ENCODE assay signal across 11 cellular contexts in the genomic region with DNA sequence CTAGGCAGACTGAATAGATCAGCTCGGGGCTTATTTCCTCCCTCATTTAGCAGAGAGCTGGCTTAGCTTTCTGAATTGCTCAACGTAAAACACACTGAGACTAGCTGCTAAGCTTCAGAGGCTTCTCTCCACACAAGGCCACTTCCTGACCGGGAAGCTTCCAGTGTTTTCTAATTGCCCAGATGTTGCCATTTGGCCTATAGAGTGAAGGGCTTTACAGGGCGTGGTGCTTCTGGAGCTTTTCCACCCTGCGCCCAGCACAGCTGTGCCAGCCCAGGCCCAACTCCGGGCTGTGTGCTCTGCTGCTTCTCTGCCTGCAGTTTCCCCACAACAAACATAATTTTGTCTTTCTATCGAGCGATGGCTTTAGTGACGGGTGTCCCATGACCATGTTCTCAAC. TPM values are rescaled to one million over a fixed set of nuclear protein-coding genes. Genes with fewer than 3 reads are reported as not detected.
DNase-seq lines count a peak whose midpoint lies in the region; ATAC-seq, FAIRE-seq and TF ChIP-seq lines count a peak whose summit lies in the region.
"Had no signal": no experiment of that assay in that cellular context is flagged by ENCODE, and none has a peak within 500 bp of the region (broad histone marks: within the 10 kb centered on the region; RNA-seq: fewer than 3 reads in every experiment).

No MANE protein-coding gene starts in this region.

- DNase-seq in activated naive CD4-positive, alpha-beta T cell treated with anti-CD3 and anti-CD28 coated beads, Interleukin-2, amount 50 U/mL, for 16 hours = no peak
- no peak for DNase-seq in endothelial cell of umbilical vein (ENCODE audit: low read depth, low spot score)
- peak in 2 of 3 donors; percentile 62 to 77 for DNase-seq in mucosa of descending colon
- no peak for DNase-seq in type B pancreatic cell (ENCODE audit: extremely low spot score, unreplicated experiment)
- DNase-seq in LoVo (ENCODE audit: low spot score) = no peak
- DNase-seq in activated T-helper 2 cell treated with anti-CD3 and anti-CD28 coated beads, Interferon-gamma antibody, Interleukin-2, Interleukin-4, amounts not matched to agents 10 μg/mL and 5 μg/mL and 100 μg/mL, durations not matched to agents 14 hours and 24 hours and 36 hours (ENCODE audit: low spot score) = no peak
- DNase-seq in GM20000 (ENCODE audit: low spot score) = no peak
- DNase-seq: central memory CD4-positive, alpha-beta T cell had no signal

- no peaks in the 10 kb centered on the region for H3K36me3 Mint-ChIP-seq in activated naive CD4-positive, alpha-beta T cell treated with anti-CD3 and anti-CD28 coated beads, Interleukin-2, amount 50 U/mL, for 24 hours
- no peaks in the 10 kb centered on the region for H3K36me3 Mint-ChIP-seq in type B pancreatic cell
- no peaks in the 10 kb centered on the region for H3K36me3 Mint-ChIP-seq in activated T-helper 2 cell treated with anti-CD3 and anti-CD28 coated beads, Interferon-gamma antibody, Interleukin-2, Interleukin-4, amounts not matched to agents 10 μg/mL and 5 μg/mL and 100 μg/mL, durations not matched to agents 14 hours and 24 hours and 36 hours (ENCODE audit: low read depth)

- peak overlapping the region; percentile 60 for H3K4me3 Mint-ChIP-seq in activated naive CD4-positive, alpha-beta T cell treated with anti-CD3 and anti-CD28 coated beads, Interleukin-2, amount 50 U/mL, for 24 hours
- H3K4me3 Mint-ChIP-seq in type B pancreatic cell = peak overlapping the region; percentile 70
- no peak overlapping the region for H3K4me3 Mint-ChIP-seq in activated T-helper 2 cell treated with anti-CD3 and anti-CD28 coated beads, Interferon-gamma antibody, Interleukin-2, Interleukin-4, amounts not matched to agents 10 μg/mL and 5 μg/mL and 100 μg/mL, durations not matched to agents 14 hours and 24 hours and 36 hours (ENCODE audit: low read depth)

- peaks cover 9% of the 10 kb centered on the region for H3K4me1 ChIP-seq in endothelial cell of umbilical vein (ENCODE audit: control insufficient read depth, extremely low read depth, insufficient read depth, low read length)
- peaks cover 22% of the 10 kb centered on the region for H3K4me1 ChIP-seq in mucosa of descending colon (ENCODE audit: low read depth)

- H3K9me3 Mint-ChIP-seq in activated naive CD4-positive, alpha-beta T cell treated with anti-CD3 and anti-CD28 coated beads, Interleukin-2, amount 50 U/mL, for 24 hours = no peaks in the 10 kb centered on the region
- H3K9me3 Mint-ChIP-seq in type B pancreatic cell = no peaks in the 10 kb centered on the region
- H3K9me3 Mint-ChIP-seq in activated T-helper 2 cell treated with anti-CD3 and anti-CD28 coated beads, Interferon-gamma antibody, Interleukin-2, Interleukin-4, amounts not matched to agents 10 μg/mL and 5 μg/mL and 100 μg/mL, durations not matched to agents 14 hours and 24 hours and 36 hours = no peaks in the 10 kb centered on the region

- H3K4me2 ChIP-seq in endothelial cell of umbilical vein (ENCODE audit: insufficient read depth, low read length) = no peak overlapping the region

- H3K4me1 Mint-ChIP-seq in activated naive CD4-positive, alpha-beta T cell treated with anti-CD3 and anti-CD28 coated beads, Interleukin-2, amount 50 U/mL, for 24 hours = peaks cover 19% of the 10 kb centered on the region
- peaks cover 39% of the 10 kb centered on the region for H3K4me1 Mint-ChIP-seq in type B pancreatic cell (ENCODE audit: unreplicated experiment)
- H3K4me1 Mint-ChIP-seq in activated T-helper 2 cell treated with anti-CD3 and anti-CD28 coated beads, Interferon-gamma antibody, Interleukin-2, Interleukin-4, amounts not matched to agents 10 μg/mL and 5 μg/mL and 100 μg/mL, durations not matched to agents 14 hours and 24 hours and 36 hours (ENCODE audit: low read depth) = peaks cover 10% of the 10 kb centered on the region

- CTCF ChIA-PET in endothelial cell of umbilical vein (lab: Charles Lee) = interaction anchor here (0.6 to 8.2 kb wide), 20 partner anchors 10 to 179 kb away, joined by 3 to 260 read pairs (median 8); a partner anchor contains a TSS

- H2AFZ ChIP-seq in endothelial cell of umbilical vein (ENCODE audit: low read depth, low read length) = peak overlapping the region; percentile 99

- H3K4me3 ChIP-seq in endothelial cell of umbilical vein (replicated peaks in 1 of 3; ENCODE audit: insufficient read depth in 1 of 3, low read depth in 1 of 3, low read length in 3 of 3) = no peak overlapping the region
- no peak overlapping the region for H3K4me3 ChIP-seq in mucosa of descending colon

- dilution Hi-C loops in endothelial cell of umbilical vein (cut with MboI; ENCODE audit: extremely low pct_ligation_motif_present, low sequenced_read_pairs) = no loop called here

- H3K27me3 Mint-ChIP-seq in activated naive CD4-positive, alpha-beta T cell treated with anti-CD3 and anti-CD28 coated beads, Interleukin-2, amount 50 U/mL, for 24 hours = no peaks in the 10 kb centered on the region
- peaks cover 3% of the 10 kb centered on the region for H3K27me3 Mint-ChIP-seq in type B pancreatic cell
- H3K27me3 Mint-ChIP-seq in activated T-helper 2 cell treated with anti-CD3 and anti-CD28 coated beads, Interferon-gamma antibody, Interleukin-2, Interleukin-4, amounts not matched to agents 10 μg/mL and 5 μg/mL and 100 μg/mL, durations not matched to agents 14 hours and 24 hours and 36 hours (ENCODE audit: low read depth) = peaks cover 8% of the 10 kb centered on the region

- H3K9me3 ChIP-seq in endothelial cell of umbilical vein (replicated peaks; ENCODE audit: control insufficient read depth, insufficient read depth, low read length) (no peaks in the 10 kb centered on the region), mucosa of descending colon (no peaks in the 10 kb centered on the region)

- intact Hi-C loops in endothelial cell of umbilical vein (cut with micrococcal nuclease) (no loop called here), mucosa of descending colon (cut with DNase I, micrococcal nuclease) (loop anchor here in 1 of 2 donors (5.0 kb wide), 1 partner anchor 142 kb away; no protein-coding TSS in a partner anchor)
- intact Hi-C loops in activated T-helper 2 cell treated with anti-CD3 and anti-CD28 coated beads, Interferon-gamma antibody, Interleukin-2, Interleukin-4, amounts not matched to agents 10 μg/mL and 5 μg/mL and 100 μg/mL, durations not matched to agents 14 hours and 24 hours and 36 hours (cut with micrococcal nuclease) = no loop called here

- no peak overlapping the region for H3K27ac Mint-ChIP-seq in activated naive CD4-positive, alpha-beta T cell treated with anti-CD3 and anti-CD28 coated beads, Interleukin-2, amount 50 U/mL, for 24 hours
- H3K27ac Mint-ChIP-seq in type B pancreatic cell = peak overlapping the region; percentile 61
- H3K27ac Mint-ChIP-seq in activated T-helper 2 cell treated with anti-CD3 and anti-CD28 coated beads, Interferon-gamma antibody, Interleukin-2, Interleukin-4, amounts not matched to agents 10 μg/mL and 5 μg/mL and 100 μg/mL, durations not matched to agents 14 hours and 24 hours and 36 hours = no peak overlapping the region

- H3K36me3 ChIP-seq in endothelial cell of umbilical vein (ENCODE audit: control insufficient read depth in 2 of 2, extremely low read depth in 1 of 2, insufficient read depth in 2 of 2, low read length in 2 of 2) (no peaks in the 10 kb centered on the region), mucosa of descending colon (ENCODE audit: low read depth) (no peaks in the 10 kb centered on the region)

- H3K27me3 ChIP-seq in endothelial cell of umbilical vein (ENCODE audit: control insufficient read depth in 2 of 2, insufficient read depth in 2 of 2, low read length in 2 of 2) = peaks cover 4 to 6% of the 10 kb centered on the region in 2 experiments

- no peak for TF ChIP-seq POLR2A in endothelial cell of umbilical vein (IDR thresholded peaks at IDR 0.05; ENCODE audit: low read depth, low read length)

- no TSS peak for BruUV-seq in endothelial cell of umbilical vein (replicated peaks; lab: Mats Ljungman, UMichigan)

- no peak overlapping the region for H3K27ac ChIP-seq in endothelial cell of umbilical vein (ENCODE audit: insufficient read depth, low read depth, low read length)

- no peak for FAIRE-seq in endothelial cell of umbilical vein (lab: Jason Lieb, UNC)

- POLR2A ChIA-PET in endothelial cell of umbilical vein (lab: Charles Lee) = interaction anchor here (1.6 kb wide), 1 partner anchor 140 kb away, joined by 10 read pairs; no protein-coding TSS in a partner anchor

- ATAC-seq in mucosa of descending colon = peak; percentile 59

- TF ChIP-seq CTCF in endothelial cell of umbilical vein (IDR thresholded peaks at IDR 0.05; ENCODE audit: extremely low read depth in 1 of 2, insufficient read depth in 1 of 2, low read depth in 1 of 2, low read length in 2 of 2) = no peak
- no peak for TF ChIP-seq CTCF in mucosa of descending colon (IDR thresholded peaks at IDR 0.05)
- no peak for TF ChIP-seq CTCF in type B pancreatic cell (conservative IDR thresholded peaks at IDR 0.05)
- no peak for TF ChIP-seq CTCF in GM20000 (IDR thresholded peaks at IDR 0.05; ENCODE audit: extremely low read depth, missing control alignments)

- no peak overlapping the region for H3K9ac ChIP-seq in endothelial cell of umbilical vein (replicated peaks; ENCODE audit: extremely low read depth, insufficient read depth, low read length)

- no peaks in the 10 kb centered on the region for H3K79me2 ChIP-seq in endothelial cell of umbilical vein (ENCODE audit: control insufficient read depth, insufficient read depth, low read length)

- H4K20me1 ChIP-seq in endothelial cell of umbilical vein (replicated peaks; ENCODE audit: control insufficient read depth, extremely low read depth, insufficient read depth, low read length) = no peaks in the 10 kb centered on the region

- no peaks in the 10 kb centered on the region for H3K9me1 ChIP-seq in endothelial cell of umbilical vein (replicated peaks; ENCODE audit: control insufficient read depth, extremely low read depth, insufficient read depth, low read length)

TF ChIP-seq in endothelial cell of umbilical vein, 7 proteins besides CTCF, POLR2A, EP300 and RAD21 (continues in another document):
- no peak for TF ChIP-seq JUN (IDR thresholded peaks at IDR 0.05; ENCODE audit: borderline replicate concordance, insufficient read depth, insufficient read length, low read depth)

RNA-seq across cellular contexts. Expression of a gene that starts 16.7 kb away (rescaled TPM):
- total RNA-seq in endothelial cell of umbilical vein (not detected in 2 replicates), mucosa of descending colon (not detected), type B pancreatic cell (ENCODE audit: low replicate concordance) (not detected in 2 replicates)
- not detected in 2 replicates for polyA plus RNA-seq in endothelial cell of umbilical vein
- not detected in 2 replicates for polyA plus RNA-seq in endothelial cell of umbilical vein (2011; cell fraction: cytosol; rRNA removed)
- polyA plus RNA-seq in endothelial cell of umbilical vein (2011; cell fraction: nucleus; rRNA removed) = not detected in 2 replicates
- not detected in 2 replicates for polyA plus RNA-seq in endothelial cell of umbilical vein (2012)
- polyA minus RNA-seq in endothelial cell of umbilical vein = not detected in 2 replicates
- polyA minus RNA-seq in endothelial cell of umbilical vein (2011; cell fraction: cytosol; rRNA and poly(A)+ RNA removed) = not detected
- polyA minus RNA-seq in endothelial cell of umbilical vein (2011; cell fraction: nucleus; rRNA and poly(A)+ RNA removed) = not detected in 2 replicates
- not detected in 2 replicates for total RNA-seq in activated T-helper 2 cell treated with anti-CD3 and anti-CD28 coated beads, Interferon-gamma antibody, Interleukin-2, Interleukin-4, amounts not matched to agents 10 μg/mL and 5 μg/mL and 100 μg/mL, durations not matched to agents 14 hours and 24 hours and 36 hours
- total RNA-seq: LHCN-M2, omental fat pad had no signal

Comparison
In these comparisons a context has a peak if more than half of its experiments do, and no peak if none do; other contexts are left out.
1. DNase-seq: peak in mucosa of descending colon (2 of 3); none in activated naive CD4-positive, alpha-beta T cell treated with anti-CD3 and anti-CD28 coated beads, Interleukin-2, amount 50 U/mL, for 16 hours (single experiment), endothelial cell of umbilical vein (single experiment), type B pancreatic cell (single experiment), LoVo (single experiment), activated T-helper 2 cell treated with anti-CD3 and anti-CD28 coated beads, Interferon-gamma antibody, Interleukin-2, Interleukin-4, amounts not matched to agents 10 μg/mL and 5 μg/mL and 100 μg/mL, durations not matched to agents 14 hours and 24 hours and 36 hours (single experiment) and GM20000 (single experiment).